Comparison of ENCODE assay signal across 1 cellular context in genomic region chr18:79791141-79791972, GRCh38.
TF ChIP-seq lines count a peak whose summit lies in the region.

No MANE protein-coding gene starts in this region.

TF ChIP-seq in HepG2, 621 proteins besides CTCF, POLR2A, EP300 and RAD21 (continued from another document and continues in another):
- TF ChIP-seq ARID5B (CRISPR knock-in tag; IDR thresholded peaks at IDR 0.05) (peak; percentile 95), SRSF1 (optimal IDR thresholded peaks at IDR 0.05; ENCODE audit: low read depth, low read length) (no peak), ZNF678 (CRISPR knock-in tag; IDR thresholded peaks at IDR 0.05) (no peak), KLF15 (CRISPR knock-in tag; IDR thresholded peaks at IDR 0.05; ENCODE audit: borderline replicate concordance) (no peak), GABPA (IDR thresholded peaks at IDR 0.05; ENCODE audit: low read depth, low read length) (no peak), GABPA (CRISPR knock-in tag; IDR thresholded peaks at IDR 0.05; ENCODE audit: low read depth) (no peak), ZNF703 (CRISPR knock-in tag; IDR thresholded peaks at IDR 0.05; ENCODE audit: borderline replicate concordance) (no peak), ZNF101 (CRISPR knock-in tag; IDR thresholded peaks at IDR 0.05; ENCODE audit: borderline replicate concordance, low read depth) (no peak), ZNF383 (CRISPR knock-in tag; IDR thresholded peaks at IDR 0.05; ENCODE audit: borderline replicate concordance) (no peak), ZNF496 (CRISPR knock-in tag; IDR thresholded peaks at IDR 0.05; ENCODE audit: insufficient replicate concordance) (no peak), ZBTB37 (CRISPR knock-in tag; IDR thresholded peaks at IDR 0.05) (no peak), ARNT2 (CRISPR knock-in tag; IDR thresholded peaks at IDR 0.05; ENCODE audit: low read depth) (peak; percentile 62; the same call in 1 of the 2 replicates), ZNF749 (CRISPR knock-in tag; IDR thresholded peaks at IDR 0.05; ENCODE audit: borderline replicate concordance) (no peak), SRSF4 (IDR thresholded peaks at IDR 0.05; ENCODE audit: low read depth, low read length, poor library complexity, severe bottlenecking) (no peak), ZNF333 (CRISPR knock-in tag; IDR thresholded peaks at IDR 0.05; ENCODE audit: borderline replicate concordance) (no peak), SRF (IDR thresholded peaks at IDR 0.05; ENCODE audit: low read depth, low read length) (no peak), RELA (CRISPR knock-in tag; IDR thresholded peaks at IDR 0.05) (no peak), SAFB2 (CRISPR knock-in tag; IDR thresholded peaks at IDR 0.05; ENCODE audit: borderline replicate concordance, low read depth) (no peak), GABPB1 (CRISPR knock-in tag; IDR thresholded peaks at IDR 0.05) (peak; percentile 27; the same call in 1 of the 2 replicates), ATF7 (IDR thresholded peaks at IDR 0.05) (0 out of 2 replicates have a peak, but pooled peaks have one; percentile 8), ATF7 (CRISPR knock-in tag; IDR thresholded peaks at IDR 0.05) (peak; percentile 89), ZNF564 (CRISPR knock-in tag; IDR thresholded peaks at IDR 0.05) (no peak), TFDP1 (CRISPR knock-in tag; IDR thresholded peaks at IDR 0.05; ENCODE audit: borderline replicate concordance) (no peak), FUBP1 (CRISPR knock-in tag; IDR thresholded peaks at IDR 0.05; ENCODE audit: borderline replicate concordance) (no peak), ATF2 (CRISPR knock-in tag; IDR thresholded peaks at IDR 0.05) (peak; percentile 75; the same call in 1 of the 2 replicates), ZNF598 (CRISPR knock-in tag; IDR thresholded peaks at IDR 0.05; ENCODE audit: borderline replicate concordance) (no peak), SETDB1 (CRISPR knock-in tag; IDR thresholded peaks at IDR 0.05; ENCODE audit: borderline replicate concordance) (no peak), ZFP36L2 (CRISPR knock-in tag; IDR thresholded peaks at IDR 0.05) (no peak), CEBPG (CRISPR knock-in tag; IDR thresholded peaks at IDR 0.05) (peak; percentile 94), HIVEP1 (CRISPR knock-in tag; IDR thresholded peaks at IDR 0.05) (peak; percentile 91; the same call in 1 of the 2 replicates), MXI1 (IDR thresholded peaks at IDR 0.05; ENCODE audit: borderline replicate concordance, low read depth, low read length) (no peak; the same call in 2 of the 3 replicates)
- TF ChIP-seq, protein P1, sequence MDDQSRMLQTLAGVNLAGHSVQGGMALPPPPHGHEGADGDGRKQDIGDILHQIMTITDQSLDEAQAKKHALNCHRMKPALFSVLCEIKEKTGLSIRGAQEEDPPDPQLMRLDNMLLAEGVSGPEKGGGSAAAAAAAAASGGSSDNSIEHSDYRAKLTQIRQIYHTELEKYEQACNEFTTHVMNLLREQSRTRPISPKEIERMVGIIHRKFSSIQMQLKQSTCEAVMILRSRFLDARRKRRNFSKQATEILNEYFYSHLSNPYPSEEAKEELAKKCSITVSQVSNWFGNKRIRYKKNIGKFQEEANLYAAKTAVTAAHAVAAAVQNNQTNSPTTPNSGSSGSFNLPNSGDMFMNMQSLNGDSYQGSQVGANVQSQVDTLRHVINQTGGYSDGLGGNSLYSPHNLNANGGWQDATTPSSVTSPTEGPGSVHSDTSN (CRISPR knock-in tag; IDR thresholded peaks at IDR 0.05; ENCODE audit: borderline replicate concordance) = no peak
- TF ChIP-seq, protein P2, sequence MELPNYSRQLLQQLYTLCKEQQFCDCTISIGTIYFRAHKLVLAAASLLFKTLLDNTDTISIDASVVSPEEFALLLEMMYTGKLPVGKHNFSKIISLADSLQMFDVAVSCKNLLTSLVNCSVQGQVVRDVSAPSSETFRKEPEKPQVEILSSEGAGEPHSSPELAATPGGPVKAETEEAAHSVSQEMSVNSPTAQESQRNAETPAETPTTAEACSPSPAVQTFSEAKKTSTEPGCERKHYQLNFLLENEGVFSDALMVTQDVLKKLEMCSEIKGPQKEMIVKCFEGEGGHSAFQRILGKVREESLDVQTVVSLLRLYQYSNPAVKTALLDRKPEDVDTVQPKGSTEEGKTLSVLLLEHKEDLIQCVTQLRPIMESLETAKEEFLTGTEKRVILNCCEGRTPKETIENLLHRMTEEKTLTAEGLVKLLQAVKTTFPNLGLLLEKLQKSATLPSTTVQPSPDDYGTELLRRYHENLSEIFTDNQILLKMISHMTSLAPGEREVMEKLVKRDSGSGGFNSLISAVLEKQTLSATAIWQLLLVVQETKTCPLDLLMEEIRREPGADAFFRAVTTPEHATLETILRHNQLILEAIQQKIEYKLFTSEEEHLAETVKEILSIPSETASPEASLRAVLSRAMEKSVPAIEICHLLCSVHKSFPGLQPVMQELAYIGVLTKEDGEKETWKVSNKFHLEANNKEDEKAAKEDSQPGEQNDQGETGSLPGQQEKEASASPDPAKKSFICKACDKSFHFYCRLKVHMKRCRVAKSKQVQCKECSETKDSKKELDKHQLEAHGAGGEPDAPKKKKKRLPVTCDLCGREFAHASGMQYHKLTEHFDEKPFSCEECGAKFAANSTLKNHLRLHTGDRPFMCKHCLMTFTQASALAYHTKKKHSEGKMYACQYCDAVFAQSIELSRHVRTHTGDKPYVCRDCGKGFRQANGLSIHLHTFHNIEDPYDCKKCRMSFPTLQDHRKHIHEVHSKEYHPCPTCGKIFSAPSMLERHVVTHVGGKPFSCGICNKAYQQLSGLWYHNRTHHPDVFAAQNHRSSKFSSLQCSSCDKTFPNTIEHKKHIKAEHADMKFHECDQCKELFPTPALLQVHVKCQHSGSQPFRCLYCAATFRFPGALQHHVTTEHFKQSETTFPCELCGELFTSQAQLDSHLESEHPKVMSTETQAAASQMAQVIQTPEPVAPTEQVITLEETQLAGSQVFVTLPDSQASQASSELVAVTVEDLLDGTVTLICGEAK (IDR thresholded peaks at IDR 0.05) = no peak
- TF ChIP-seq, protein P2 (CRISPR knock-in tag; IDR thresholded peaks at IDR 0.05) = 0 out of 2 replicates have a peak, but pooled peaks have one; percentile 31
- TF ChIP-seq, protein P3, sequence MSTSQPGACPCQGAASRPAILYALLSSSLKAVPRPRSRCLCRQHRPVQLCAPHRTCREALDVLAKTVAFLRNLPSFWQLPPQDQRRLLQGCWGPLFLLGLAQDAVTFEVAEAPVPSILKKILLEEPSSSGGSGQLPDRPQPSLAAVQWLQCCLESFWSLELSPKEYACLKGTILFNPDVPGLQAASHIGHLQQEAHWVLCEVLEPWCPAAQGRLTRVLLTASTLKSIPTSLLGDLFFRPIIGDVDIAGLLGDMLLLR (CRISPR knock-in tag; IDR thresholded peaks at IDR 0.05) = no peak
